In the genomic region with DNA sequence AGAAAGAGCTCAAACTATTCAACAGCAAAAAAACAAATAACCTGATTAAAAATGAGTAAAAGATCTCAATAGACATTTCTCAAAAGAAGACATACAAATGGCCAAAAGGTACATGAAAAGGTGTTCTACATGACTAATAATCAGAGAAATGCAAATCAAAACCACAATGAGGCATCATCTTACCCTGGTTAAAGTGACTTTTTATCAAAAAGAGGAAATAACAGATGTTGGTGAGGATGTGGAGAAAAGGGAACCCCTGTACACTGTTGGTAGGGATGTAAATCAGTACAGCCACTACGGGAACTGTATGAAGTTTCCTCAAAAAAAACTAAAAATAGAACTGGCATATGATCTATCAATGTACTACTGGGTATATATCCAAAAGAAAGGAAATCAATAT, we compare ENCODE assay signal across 9 cellular contexts. TPM values are rescaled to one million over a fixed set of nuclear protein-coding genes. Genes with fewer than 3 reads are reported as not detected.
DNase-seq lines count a peak whose midpoint lies in the region; ATAC-seq and TF ChIP-seq lines count a peak whose summit lies in the region.
"Had no signal": no experiment of that assay in that cellular context is flagged by ENCODE, and none has a peak within 500 bp of the region (broad histone marks: within the 10 kb centered on the region; RNA-seq: fewer than 3 reads in every experiment).

No MANE protein-coding gene starts in this region.

- H3K9me3 Mint-ChIP-seq in stimulated activated effector memory CD8-positive, alpha-beta T cell treated with anti-CD3 and anti-CD28 coated beads, Interleukin-12 subunit alpha, Interleukin-12 subunit beta, amount 100 ng/mL, for 72 hours: no peaks in the 10 kb centered on the region
- peaks cover 14% of the 10 kb centered on the region for H3K9me3 Mint-ChIP-seq in endodermal cell

- H3K27ac Mint-ChIP-seq in stimulated activated effector memory CD8-positive, alpha-beta T cell treated with anti-CD3 and anti-CD28 coated beads, Interleukin-12 subunit alpha, Interleukin-12 subunit beta, amount 100 ng/mL, for 72 hours: no peak overlapping the region
- H3K27ac Mint-ChIP-seq in endodermal cell: no peak overlapping the region

- no peak for TF ChIP-seq CTCF in endodermal cell (conservative IDR thresholded peaks at IDR 0.05)

- no peak overlapping the region for H3K27ac ChIP-seq in endodermal cell (ENCODE audit: low read depth, low read length)
- H3K27ac ChIP-seq: stomach had no signal

- DNase-seq in KBM-7 (peak; percentile 76), endodermal cell (no peak), NCI-H82 (lab: John Stamatoyannopoulos, UW) (no peak), NCI-H146 (lab: John Stamatoyannopoulos, UW) (no peak)
- DNase-seq in stimulated activated effector memory CD8-positive, alpha-beta T cell treated with anti-CD3 and anti-CD28 coated beads, Interleukin-12 subunit alpha, Interleukin-12 subunit beta, amount 100 ng/mL, for 72 hours (ENCODE audit: low spot score in 2 of 2): no peak
- DNase-seq: stomach had no signal

- H3K9ac ChIP-seq in endodermal cell (ENCODE audit: extremely low read depth, low read length, poor library complexity, severe bottlenecking): no peak overlapping the region

- no peaks in the 10 kb centered on the region for H3K36me3 Mint-ChIP-seq in stimulated activated effector memory CD8-positive, alpha-beta T cell treated with anti-CD3 and anti-CD28 coated beads, Interleukin-12 subunit alpha, Interleukin-12 subunit beta, amount 100 ng/mL, for 72 hours
- no peaks in the 10 kb centered on the region for H3K36me3 Mint-ChIP-seq in endodermal cell (ENCODE audit: low read depth)

- no peaks in the 10 kb centered on the region for H3K4me1 ChIP-seq in endodermal cell (ENCODE audit: control insufficient read depth, insufficient read depth, low read length)
- H3K4me1 ChIP-seq: stomach had no signal

- H3K4me3 Mint-ChIP-seq in stimulated activated effector memory CD8-positive, alpha-beta T cell treated with anti-CD3 and anti-CD28 coated beads, Interleukin-12 subunit alpha, Interleukin-12 subunit beta, amount 100 ng/mL, for 72 hours: no peak overlapping the region
- H3K4me3 Mint-ChIP-seq in endodermal cell: no peak overlapping the region

- no peaks in the 10 kb centered on the region for H3K36me3 ChIP-seq in endodermal cell (ENCODE audit: control insufficient read depth, insufficient read depth, low read length)
- H3K36me3 ChIP-seq: stomach had no signal

- ATAC-seq in GM19328 (IDR thresholded peaks at IDR 0.05; ENCODE audit: unreplicated experiment): peak; percentile 95
- ATAC-seq in HG02852 (IDR thresholded peaks at IDR 0.05; ENCODE audit: unreplicated experiment): peak; percentile 92
- ATAC-seq in stimulated activated effector memory CD8-positive, alpha-beta T cell treated with anti-CD3 and anti-CD28 coated beads, Interleukin-12 subunit alpha, Interleukin-12 subunit beta, amount 100 ng/mL, for 72 hours: peak; percentile 47

- in situ Hi-C loops in KBM-7 (cut with MboI; ENCODE audit: low pct_unique_long_range_greater_than_20kb, low sequenced_read_pairs): no loop called here

- H3K27me3 ChIP-seq in endodermal cell (ENCODE audit: control insufficient read depth, insufficient read depth, low read length, poor library complexity, severe bottlenecking): no peaks in the 10 kb centered on the region
- H3K27me3 ChIP-seq: stomach had no signal

- peaks cover 12% of the 10 kb centered on the region for H3K9me3 ChIP-seq in endodermal cell (ENCODE audit: control insufficient read depth, low read length)

- H3K4me3 ChIP-seq in endodermal cell (ENCODE audit: low read length): no peak overlapping the region
- H3K4me3 ChIP-seq: lung, stomach had no signal

- H3K4me1 Mint-ChIP-seq in stimulated activated effector memory CD8-positive, alpha-beta T cell treated with anti-CD3 and anti-CD28 coated beads, Interleukin-12 subunit alpha, Interleukin-12 subunit beta, amount 100 ng/mL, for 72 hours: peaks cover 6% of the 10 kb centered on the region
- no peaks in the 10 kb centered on the region for H3K4me1 Mint-ChIP-seq in endodermal cell

- H3K27me3 Mint-ChIP-seq in endodermal cell (ENCODE audit: insufficient read depth): peaks cover 35% of the 10 kb centered on the region

- 83 to 100% methylated on average over 1 of the region's 1 CpG for WGBS in endodermal cell (ENCODE audit: insufficient coverage in 1 of 2, insufficient read length in 1 of 2), 2 experiments

RNA-seq across cellular contexts. Expression of a gene that starts 39.8 kb away (rescaled TPM):
- total RNA-seq in endodermal cell: under 1 TPM in 1 of 2 donors, not detected in 1; 0.24 TPM
- polyA plus RNA-seq in endodermal cell (2013, experiment 1 of 2): 9.9 TPM
- 7.0 TPM for polyA plus RNA-seq in endodermal cell (2013, experiment 2 of 2)
